In the genomic region with DNA sequence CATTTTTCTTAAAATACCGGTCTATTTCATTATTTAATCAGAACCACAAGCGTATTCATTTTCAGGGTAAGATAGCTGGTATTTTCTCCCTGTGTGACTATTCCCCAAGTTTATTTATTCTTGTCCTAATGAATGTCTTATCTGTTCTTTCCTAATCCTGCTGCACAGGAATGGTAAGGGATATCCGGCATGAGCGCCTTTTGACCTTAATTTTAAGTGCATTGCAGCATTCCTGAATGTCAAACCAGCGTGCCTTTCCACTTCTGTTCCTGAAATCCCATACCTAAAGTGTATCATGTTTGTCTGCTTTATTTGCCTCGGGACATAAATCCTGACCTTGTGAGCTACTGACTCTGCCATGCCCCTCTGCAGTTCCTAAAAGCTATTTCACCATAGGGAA, we compare ENCODE assay signal across 20 cellular contexts.
DNase-seq lines count a peak whose midpoint lies in the region; ATAC-seq and TF ChIP-seq lines count a peak whose summit lies in the region.
"Had no signal": no experiment of that assay in that cellular context is flagged by ENCODE, and none has a peak within 500 bp of the region (broad histone marks: within the 10 kb centered on the region; RNA-seq: fewer than 3 reads in every experiment).

No MANE protein-coding gene starts in this region.

- H3K4me1 ChIP-seq in cardiac muscle cell (ENCODE audit: low read depth) = peaks cover 7% of the 10 kb centered on the region
- no peaks in the 10 kb centered on the region for H3K4me1 ChIP-seq in hepatocyte (ENCODE audit: insufficient read depth)
- peaks cover 6% of the 10 kb centered on the region for H3K4me1 ChIP-seq in smooth muscle cell (ENCODE audit: low read depth)
- H3K4me1 ChIP-seq: adrenal gland had no signal

- H3K4me3 Mint-ChIP-seq in WTC11 = no peak overlapping the region
- H3K4me3 Mint-ChIP-seq in activated CD4-positive, alpha-beta T cell treated with anti-CD3 and anti-CD28 coated beads for 36 hours = no peak overlapping the region
- H3K4me3 Mint-ChIP-seq: CD14-positive monocyte; neural crest cell; T-helper 2 cell treated with Interferon-gamma antibody and Interleukin-4, amounts not matched to agents 5 μg/mL and 100 μg/mL, for 36 hours had no signal

- H3K27me3 ChIP-seq in cardiac muscle cell (no peaks in the 10 kb centered on the region), hepatocyte (no peaks in the 10 kb centered on the region), smooth muscle cell (ENCODE audit: low read depth) (no peaks in the 10 kb centered on the region)
- H3K27me3 ChIP-seq: adrenal gland had no signal

- POLR2A ChIA-PET in WTC11 (lab: Charles Lee) = no interaction called here
- POLR2A ChIA-PET in activated CD4-positive, alpha-beta T cell treated with anti-CD3 and anti-CD28 coated beads for 36 hours (lab: Charles Lee) = no interaction called here

- no peak overlapping the region for H3K4me3 ChIP-seq in cardiac muscle cell
- no peak overlapping the region for H3K4me3 ChIP-seq in hepatocyte
- no peak overlapping the region for H3K4me3 ChIP-seq in smooth muscle cell
- H3K4me3 ChIP-seq: adrenal gland had no signal

- H3K9ac ChIP-seq in smooth muscle cell (ENCODE audit: low read depth) = no peak overlapping the region

- no peaks in the 10 kb centered on the region for H3F3A ChIP-seq in smooth muscle cell (ENCODE audit: low read depth)

- peak overlapping the region; percentile 51 for H3K27ac ChIP-seq in cardiac muscle cell
- H3K27ac ChIP-seq in hepatocyte = no peak overlapping the region
- H3K27ac ChIP-seq in smooth muscle cell (ENCODE audit: low read depth) = peak overlapping the region; percentile 49
- H3K27ac ChIP-seq: adrenal gland had no signal

- peaks cover 2% of the 10 kb centered on the region; the same call in 1 of the 2 replicates for H3K4me1 Mint-ChIP-seq in WTC11
- H3K4me1 Mint-ChIP-seq in activated CD4-positive, alpha-beta T cell treated with anti-CD3 and anti-CD28 coated beads for 36 hours = no peaks in the 10 kb centered on the region
- H3K4me1 Mint-ChIP-seq: CD14-positive monocyte had no signal

- no peaks in the 10 kb centered on the region for H3K27me3 Mint-ChIP-seq in WTC11 (ENCODE audit: low read depth)
- H3K27me3 Mint-ChIP-seq in activated CD4-positive, alpha-beta T cell treated with anti-CD3 and anti-CD28 coated beads for 36 hours = no peaks in the 10 kb centered on the region

- CTCF ChIA-PET in WTC11 (lab: Charles Lee) = no interaction called here
- CTCF ChIA-PET in activated CD4-positive, alpha-beta T cell treated with anti-CD3 and anti-CD28 coated beads for 36 hours (lab: Charles Lee) = interaction anchor here (1.1 kb wide), 1 partner anchor 9 kb away, joined by 3 read pairs; no protein-coding TSS in a partner anchor

- H3K36me3 Mint-ChIP-seq in WTC11 = no peaks in the 10 kb centered on the region
- H3K36me3 Mint-ChIP-seq in activated CD4-positive, alpha-beta T cell treated with anti-CD3 and anti-CD28 coated beads for 36 hours (ENCODE audit: low read depth) = no peaks in the 10 kb centered on the region
- H3K36me3 Mint-ChIP-seq: CD14-positive monocyte had no signal

- TF ChIP-seq CTCF in cardiac muscle cell (IDR thresholded peaks at IDR 0.05; ENCODE audit: low read depth, low read length) = no peak
- no peak for TF ChIP-seq CTCF in WTC11 (IDR thresholded peaks at IDR 0.05)
- no peak for TF ChIP-seq CTCF in hepatocyte (IDR thresholded peaks at IDR 0.05; ENCODE audit: poor library complexity)
- no peak for TF ChIP-seq CTCF in smooth muscle cell (IDR thresholded peaks at IDR 0.05; ENCODE audit: borderline replicate concordance, insufficient read depth, poor library complexity, severe bottlenecking)

- DNase-seq in cardiac muscle cell (ENCODE audit: low read depth in 1 of 2, low spot score in 1 of 2) = peak; percentile 46 to 63
- DNase-seq in Right ventricle myocardium inferior (ENCODE audit: missing footprints) = no peak
- DNase-seq in WTC11 (ENCODE audit: low spot score) = no peak
- peak; percentile 4 for DNase-seq in hepatocyte (ENCODE audit: low spot score)
- DNase-seq in smooth muscle cell (lab: John Stamatoyannopoulos, UW; ENCODE audit: unreplicated experiment) = no peak
- no peak for DNase-seq in activated CD4-positive, alpha-beta T cell treated with anti-CD3 and anti-CD28 coated beads for 36 hours
- DNase-seq: DND-41, head of caudate nucleus, mesendoderm, NCI-H2029, NCI-H510A treated with DMSO at 0.1 percent for 48 hours, right cardiac atrium, SIG-M5 had no signal

- no peak overlapping the region for H2AFZ ChIP-seq in hepatocyte
- H2AFZ ChIP-seq in smooth muscle cell (ENCODE audit: low read depth) = no peak overlapping the region

- intact Hi-C loops in Right ventricle myocardium inferior (cut with DNase I) = no loop called here
- intact Hi-C loops in activated CD4-positive, alpha-beta T cell treated with anti-CD3 and anti-CD28 coated beads for 36 hours (cut with DNase I, micrococcal nuclease) = no loop called here

- H3K79me2 ChIP-seq in hepatocyte = no peaks in the 10 kb centered on the region
- H3K79me2 ChIP-seq in smooth muscle cell (ENCODE audit: low read depth) = no peaks in the 10 kb centered on the region

- peak overlapping the region; percentile 35 for H3K4me2 ChIP-seq in hepatocyte
- H3K4me2 ChIP-seq in smooth muscle cell = peak overlapping the region; percentile 65

- H3K36me3 ChIP-seq in cardiac muscle cell (no peaks in the 10 kb centered on the region), hepatocyte (replicated peaks; ENCODE audit: insufficient read depth, low read depth) (no peaks in the 10 kb centered on the region), smooth muscle cell (ENCODE audit: low read depth) (no peaks in the 10 kb centered on the region)
- H3K36me3 ChIP-seq: adrenal gland had no signal

- 0 out of 2 replicates have a peak, but pooled peaks cover 3% of the 10 kb centered on the region for H3K9me3 Mint-ChIP-seq in WTC11
- peaks cover 5% of the 10 kb centered on the region for H3K9me3 Mint-ChIP-seq in activated CD4-positive, alpha-beta T cell treated with anti-CD3 and anti-CD28 coated beads for 36 hours (ENCODE audit: low read depth)

- ATAC-seq in Right ventricle myocardium inferior (no peak), WTC11 (no peak), HG03280 (IDR thresholded peaks at IDR 0.05; ENCODE audit: unreplicated experiment) (no peak), GM19395 (IDR thresholded peaks at IDR 0.05; ENCODE audit: unreplicated experiment) (no peak)
- no peak for ATAC-seq in activated CD4-positive, alpha-beta T cell treated with anti-CD3 and anti-CD28 coated beads for 36 hours
- ATAC-seq: activated CD4-positive, CD25-positive, alpha-beta regulatory T cell treated with anti-CD3 and anti-CD28 coated beads, Interleukin-2, amount 50 U/mL, for 24 hours had no signal

- H3K27ac Mint-ChIP-seq in WTC11 = no peak overlapping the region
- no peak overlapping the region for H3K27ac Mint-ChIP-seq in activated CD4-positive, alpha-beta T cell treated with anti-CD3 and anti-CD28 coated beads for 36 hours
- H3K27ac Mint-ChIP-seq: CD14-positive monocyte; T-helper 2 cell treated with Interferon-gamma antibody and Interleukin-4, amounts not matched to agents 5 μg/mL and 100 μg/mL, for 36 hours had no signal

- 7% methylated on average over 6 of the region's 6 CpGs for WGBS in hepatocyte (ENCODE audit: low lambda C conversion rate, missing lambda C conversion rate)
- WGBS in smooth muscle cell (ENCODE audit: low lambda C conversion rate) = 10% methylated on average over 6 of the region's 6 CpGs

- H4K20me1 ChIP-seq in hepatocyte (ENCODE audit: insufficient read depth, poor library complexity, severe bottlenecking) (no peaks in the 10 kb centered on the region), smooth muscle cell (ENCODE audit: low read depth) (no peaks in the 10 kb centered on the region)

- no peaks in the 10 kb centered on the region for H3K9me2 ChIP-seq in hepatocyte (replicated peaks; ENCODE audit: insufficient read depth)

- H3K9me3 ChIP-seq in cardiac muscle cell (ENCODE audit: low read depth) (no peaks in the 10 kb centered on the region), hepatocyte (ENCODE audit: low read depth) (no peaks in the 10 kb centered on the region), smooth muscle cell (replicated peaks; ENCODE audit: low read depth) (no peaks in the 10 kb centered on the region)
- H3K9me3 ChIP-seq: adrenal gland had no signal

TF ChIP-seq in WTC11, 78 proteins besides CTCF, POLR2A, EP300 and RAD21:
- TF ChIP-seq OVOL2 (CRISPR knock-in tag; IDR thresholded peaks at IDR 0.05; ENCODE audit: borderline replicate concordance) (no peak), ZNF317 (CRISPR knock-in tag; IDR thresholded peaks at IDR 0.05; ENCODE audit: borderline replicate concordance, low read depth) (no peak)
- TF ChIP-seq, protein P1, sequence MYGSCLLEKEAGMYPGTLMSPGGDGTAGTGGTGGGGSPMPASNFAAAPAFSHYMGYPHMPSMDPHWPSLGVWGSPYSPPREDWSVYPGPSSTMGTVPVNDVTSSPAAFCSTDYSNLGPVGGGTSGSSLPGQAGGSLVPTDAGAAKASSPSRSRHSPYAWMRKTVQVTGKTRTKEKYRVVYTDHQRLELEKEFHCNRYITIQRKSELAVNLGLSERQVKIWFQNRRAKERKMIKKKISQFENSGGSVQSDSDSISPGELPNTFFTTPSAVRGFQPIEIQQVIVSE (CRISPR knock-in tag; IDR thresholded peaks at IDR 0.05; ENCODE audit: borderline replicate concordance) = peak; percentile 86; the same call in 1 of the 2 replicates

Comparison
In these comparisons a context has a peak if more than half of its experiments do, and no peak if none do; other contexts are left out.
1. DNase-seq: peak in cardiac muscle cell (2 of 2) and hepatocyte (single experiment); none in Right ventricle myocardium inferior (single experiment), WTC11 (single experiment), smooth muscle cell (single experiment) and activated CD4-positive, alpha-beta T cell treated with anti-CD3 and anti-CD28 coated beads for 36 hours (single experiment).